8 cellular contexts compared by ENCODE assay signal in genomic region chr14:68979722-68980552, GRCh38. TPM values are rescaled to one million over a fixed set of nuclear protein-coding genes. Genes with fewer than 3 reads are reported as not detected.
DNase-seq lines count a peak whose midpoint lies in the region; ATAC-seq and TF ChIP-seq lines count a peak whose summit lies in the region.

No MANE protein-coding gene starts in this region.

- H4K20me1 ChIP-seq in BLaER1 treated with 17β-estradiol and CSF1 and Interleukin-3, amounts not matched to agents 10 nM and 100 nM: peaks cover 9 to 33% (median 24%) of the 10 kb centered on the region in 11 experiments; a peak in 19 of 22 replicates
- H4K20me1 ChIP-seq in SK-N-SH (ENCODE audit: insufficient read depth): peaks cover 27% of the 10 kb centered on the region

- peak overlapping the region; percentile 87 to 96 (median 92) for H3K4me2 ChIP-seq in BLaER1 treated with 17β-estradiol and CSF1 and Interleukin-3, amounts not matched to agents 10 nM and 100 nM
- peak overlapping the region; percentile 96 for H3K4me2 ChIP-seq in SK-N-SH

- H3K27me3 ChIP-seq in BLaER1 treated with 17β-estradiol and CSF1 and Interleukin-3, amounts not matched to agents 10 nM and 100 nM: peaks cover 0 to 19% (median 12%) of the 10 kb centered on the region in 11 experiments; a peak in 20 of 22 replicates
- no peaks in the 10 kb centered on the region for H3K27me3 ChIP-seq in HL-60 (ENCODE audit: insufficient read depth, poor library complexity, severe bottlenecking)
- H3K27me3 ChIP-seq in SK-N-SH (ENCODE audit: insufficient read depth): no peaks in the 10 kb centered on the region
- no peaks in the 10 kb centered on the region for H3K27me3 ChIP-seq in esophagus (ENCODE audit: control insufficient read depth in 1 of 2, insufficient read depth in 2 of 2, low read length in 2 of 2)

- no peaks in the 10 kb centered on the region for H3K27me3 Mint-ChIP-seq in naive thymus-derived CD8-positive, alpha-beta T cell

- peaks cover 27% of the 10 kb centered on the region for H3F3A ChIP-seq in SK-N-SH (replicated peaks; ENCODE audit: insufficient read depth)

- H3K4me1 ChIP-seq in BLaER1 treated with 17β-estradiol and CSF1 and Interleukin-3, amounts not matched to agents 10 nM and 100 nM: peaks cover 25 to 35% (median 31%) of the 10 kb centered on the region in 10 experiments
- H3K4me1 ChIP-seq in SK-N-SH (ENCODE audit: control insufficient read depth in 1 of 2, insufficient read depth in 2 of 2, low read depth in 1 of 2, low read length in 1 of 2) (peaks cover 25 to 31% of the 10 kb centered on the region in 2 experiments), esophagus (ENCODE audit: control insufficient read depth in 2 of 2, insufficient read depth in 2 of 2, low read length in 1 of 2) (peaks cover 4 to 15% of the 10 kb centered on the region in 2 donors)

- TF ChIP-seq RAD21 in SK-N-SH (IDR thresholded peaks at IDR 0.05; ENCODE audit: low read length): no peak

- H3K27ac ChIP-seq in BLaER1 treated with 17β-estradiol and CSF1 and Interleukin-3, amounts not matched to agents 10 nM and 100 nM: peak overlapping the region in 9 of 11 experiments; percentile 20 to 91 (median 45); a peak in 9 of 22 replicates
- peak overlapping the region; percentile 56 for H3K27ac ChIP-seq in HL-60 (replicated peaks)
- peak overlapping the region; percentile 83 to 98 for H3K27ac ChIP-seq in SK-N-SH (ENCODE audit: low read depth in 2 of 2, low read length in 1 of 2)
- H3K27ac ChIP-seq in esophagus (ENCODE audit: low read depth in 2 of 2, low read length in 1 of 2): peak overlapping the region; percentile 77 to 93

- no peak for TF ChIP-seq EP300 in SK-N-SH (IDR thresholded peaks at IDR 0.05; ENCODE audit: borderline replicate concordance in 1 of 2, low read depth in 1 of 2, low read length in 1 of 2)

- 26% methylated on average over 26 of the region's 48 CpGs for WGBS in SK-N-SH (ENCODE audit: low lambda C conversion rate)
- 9 to 14% methylated on average over 44 to 48 of the region's 48 CpGs for WGBS in esophagus, 2 donors

- H2AFZ ChIP-seq in SK-N-SH (ENCODE audit: low read depth): peak overlapping the region; percentile 26; the same call in 1 of the 2 replicates

- peaks cover 4 to 13% (median 5%) of the 10 kb centered on the region in 3 donors for H3K36me3 Mint-ChIP-seq in naive thymus-derived CD8-positive, alpha-beta T cell

- no peaks in the 10 kb centered on the region for H3K9me2 ChIP-seq in SK-N-SH

- H3K4me3 Mint-ChIP-seq in naive thymus-derived CD8-positive, alpha-beta T cell: peak overlapping the region; percentile 92 to 99 (median 96)

- CTCF ChIA-PET in SK-N-SH (lab: Yijun Ruan, JAX): interaction anchor here (0.9 to 2.0 kb wide), 7 partner anchors 32 to 86 kb away, joined by 3 to 8 read pairs (median 4); no protein-coding TSS in a partner anchor

- H3K4me1 Mint-ChIP-seq in naive thymus-derived CD8-positive, alpha-beta T cell: peaks cover 33 to 53% (median 45%) of the 10 kb centered on the region in 4 donors

- H3K36me3 ChIP-seq in BLaER1 treated with 17β-estradiol and CSF1 and Interleukin-3, amounts not matched to agents 10 nM and 100 nM: peaks cover 2 to 19% (median 8%) of the 10 kb centered on the region in 11 experiments
- peaks cover 9 to 13% of the 10 kb centered on the region in 2 experiments for H3K36me3 ChIP-seq in SK-N-SH (replicated peaks in 1 of 2; ENCODE audit: control insufficient read depth in 1 of 2, insufficient read depth in 2 of 2, low read length in 1 of 2)
- H3K36me3 ChIP-seq in esophagus (ENCODE audit: control insufficient read depth in 2 of 2, insufficient read depth in 2 of 2, low read length in 1 of 2): no peaks in the 10 kb centered on the region

- no peak for ATAC-seq in naive thymus-derived CD8-positive, alpha-beta T cell
- no peak for ATAC-seq in HG02973 (IDR thresholded peaks at IDR 0.05; ENCODE audit: unreplicated experiment)
- ATAC-seq in HG03045 (IDR thresholded peaks at IDR 0.05; ENCODE audit: unreplicated experiment): no peak

- POLR2A ChIA-PET in SK-N-SH (lab: Yijun Ruan, JAX): interaction anchor here (0.6 to 1.1 kb wide), 3 partner anchors 31 to 40 kb away, joined by 3 to 4 read pairs (median 3); no protein-coding TSS in a partner anchor
- POLR2A ChIA-PET in naive thymus-derived CD8-positive, alpha-beta T cell (lab: Charles Lee): interaction anchor here (0.8 to 11.1 kb wide), 11 partner anchors 9 to 185 kb away, joined by 3 to 446 read pairs (median 4); no protein-coding TSS in a partner anchor

- peaks cover 47% of the 10 kb centered on the region for H3K79me2 ChIP-seq in SK-N-SH (ENCODE audit: insufficient read depth)

- H3K27ac Mint-ChIP-seq in naive thymus-derived CD8-positive, alpha-beta T cell: peak overlapping the region; percentile 85 to 98 (median 94)

- no peaks in the 10 kb centered on the region for H3K9me3 Mint-ChIP-seq in naive thymus-derived CD8-positive, alpha-beta T cell

- peak overlapping the region; percentile 82 to 99 (median 98) for H3K4me3 ChIP-seq in BLaER1 treated with 17β-estradiol and CSF1 and Interleukin-3, amounts not matched to agents 10 nM and 100 nM
- peak overlapping the region; percentile 55 for H3K4me3 ChIP-seq in HL-60 (replicated peaks; ENCODE audit: insufficient read depth, low read length)
- H3K4me3 ChIP-seq in SK-N-SH (ENCODE audit: low read depth in 2 of 2, low read length in 1 of 2): peak overlapping the region; percentile 87 to 96
- peak overlapping the region; percentile 62 to 76 for H3K4me3 ChIP-seq in esophagus (ENCODE audit: low read depth in 1 of 2, low read length in 2 of 2)

- peak in 1 of 2 experiments; percentile 5 for DNase-seq in HL-60 (ENCODE audit: low read depth in 1 of 2, low spot score in 1 of 2)
- DNase-seq in SK-N-SH: no peak
- DNase-seq in naive thymus-derived CD8-positive, alpha-beta T cell: no peak
- no peak for DNase-seq in OCI-M2 (lab: John Stamatoyannopoulos, UW; ENCODE audit: unreplicated experiment)

- H3K9ac ChIP-seq in BLaER1 treated with 17β-estradiol and CSF1 and Interleukin-3, amounts not matched to agents 10 nM and 100 nM: peak overlapping the region; percentile 80 to 93 (median 88)
- H3K9ac ChIP-seq in SK-N-SH: peak overlapping the region; percentile 99

- H3K9me3 ChIP-seq in BLaER1 treated with 17β-estradiol and CSF1 and Interleukin-3, amounts not matched to agents 10 nM and 100 nM (replicated peaks in 1 of 11): peaks cover 0 to 3% (median 1%) of the 10 kb centered on the region in 11 experiments; a peak in 9 of 22 replicates
- H3K9me3 ChIP-seq in SK-N-SH (no peaks in the 10 kb centered on the region), esophagus (ENCODE audit: control insufficient read depth in 2 of 2, insufficient read depth in 1 of 2, low read depth in 1 of 2, low read length in 1 of 2) (no peaks in the 10 kb centered on the region)

- TF ChIP-seq CTCF in HL-60 (IDR thresholded peaks at IDR 0.05; ENCODE audit: insufficient read depth, low read length): no peak
- TF ChIP-seq CTCF in SK-N-SH (IDR thresholded peaks at IDR 0.05): no peak

TF ChIP-seq in SK-N-SH, 30 proteins besides CTCF, POLR2A, EP300 and RAD21:
- no peak for TF ChIP-seq RXRA (IDR thresholded peaks at IDR 0.05; ENCODE audit: borderline replicate concordance, low read depth)
- TF ChIP-seq MAX (IDR thresholded peaks at IDR 0.05; ENCODE audit: low read depth): 0 out of 2 replicates have a peak, but pooled peaks have one; percentile 30

RNA-seq across cellular contexts. Expression of gene ACTN1, which starts 0.8 kb away (rescaled TPM):
- polyA plus RNA-seq in SK-N-SH (2012; rRNA removed): 266 and 319 TPM in 2 replicates
- 144 and 218 TPM in 2 replicates for polyA plus RNA-seq in SK-N-SH (2012; cell fraction: cytosol; rRNA removed)
- 589 and 740 TPM in 2 replicates for polyA plus RNA-seq in SK-N-SH (2012; cell fraction: nucleus; rRNA removed)
- 10 to 100 TPM; 37.4 to 98.2 TPM for polyA plus RNA-seq in esophagus
- 100 to 1,000 TPM; 333 to 341 TPM for total RNA-seq in naive thymus-derived CD8-positive, alpha-beta T cell
- polyA plus RNA-seq in naive thymus-derived CD8-positive, alpha-beta T cell: 100 to 1,000 TPM; 144 to 436 (median 267) TPM
